28 cellular contexts compared by ENCODE assay signal in genomic region chr9:117096138-117096537, GRCh38.
"Had no signal": no experiment of that assay in that cellular context is flagged by ENCODE, and none has a peak within 500 bp of the region (broad histone marks: within the 10 kb centered on the region; RNA-seq: fewer than 3 reads in every experiment).

No MANE protein-coding gene starts in this region.

- DNase-seq: activated CD4-positive, alpha-beta memory T cell treated with anti-CD3 and anti-CD28 coated beads, Interleukin-2, amount 10 ng/mL, durations not matched to agents 7 days and 5 days; activated CD4-positive, alpha-beta T cell treated with anti-CD3 and anti-CD28 coated beads for 1 hour; activated CD4-positive, alpha-beta T cell treated with anti-CD3 and anti-CD28 coated beads for 4 hours; activated CD4-positive, alpha-beta T cell treated with anti-CD3 and anti-CD28 coated beads, Interleukin-2, amount 10 ng/mL, durations not matched to agents 7 days and 5 days; activated CD4-positive, alpha-beta T cell treated with anti-CD3 and anti-CD28 coated beads, Interleukin-2, amount 50 U/mL, for 4 hours; activated CD8-positive, alpha-beta memory T cell treated with anti-CD3 and anti-CD28 coated beads, Interleukin-2, amount 50 U/mL, for 48 hours; activated gamma-delta T cell; activated naive CD4-positive, alpha-beta T cell; activated naive CD4-positive, alpha-beta T cell treated with anti-CD3 and anti-CD28 coated beads, Interleukin-2, amount 10 ng/mL, durations not matched to agents 7 days and 5 days; activated naive CD8-positive, alpha-beta T cell treated with anti-CD3 and anti-CD28 coated beads, Interleukin-2, amount 10 ng/mL, durations not matched to agents 7 days and 5 days; activated T-cell treated with anti-CD3 and anti-CD28 coated beads for 4 hours; activated T-cell treated with anti-CD3 and anti-CD28 coated beads, Interleukin-2, amount 50 U/mL, for 24 hours; activated T-cell treated with anti-CD3 and anti-CD28 coated beads, Interleukin-2, amount 50 U/mL, for 72 hours; central memory CD4-positive, alpha-beta T cell; cerebellar nuclear complex; colonic mucosa; effector CD8-positive, alpha-beta T cell; esophagus squamous epithelium; foreskin melanocyte; head of caudate nucleus; T-helper 2 cell had no signal

- H3K27ac ChIP-seq: ascending aorta, breast epithelium, cardiac muscle cell, colonic mucosa, epithelial cell of prostate, esophagus squamous epithelium, gastroesophageal sphincter had no signal

- H3K4me1 ChIP-seq: breast epithelium, colonic mucosa, esophagus squamous epithelium had no signal

- H3K36me3 ChIP-seq: ascending aorta, breast epithelium, cardiac muscle cell, colonic mucosa, esophagus squamous epithelium, gastroesophageal sphincter had no signal

- H3K4me3 ChIP-seq: ascending aorta, breast epithelium, cardiac muscle cell, colonic mucosa, esophagus squamous epithelium, gastroesophageal sphincter had no signal

- H3K9me3 ChIP-seq: ascending aorta, breast epithelium, colonic mucosa, esophagus squamous epithelium, gastroesophageal sphincter had no signal

- ATAC-seq: activated naive CD4-positive, alpha-beta T cell treated with anti-CD3 and anti-CD28 coated beads, Interleukin-2, amount 50 U/mL, for 72 hours; activated T-cell treated with anti-CD3 and anti-CD28 coated beads, Interleukin-2, amount 50 U/mL, for 72 hours; gastroesophageal sphincter; WTC11 had no signal

- H3K27me3 ChIP-seq: ascending aorta, breast epithelium, cardiac muscle cell, colonic mucosa, esophagus squamous epithelium had no signal
